14 cellular contexts compared by ENCODE assay signal in the genomic region with DNA sequence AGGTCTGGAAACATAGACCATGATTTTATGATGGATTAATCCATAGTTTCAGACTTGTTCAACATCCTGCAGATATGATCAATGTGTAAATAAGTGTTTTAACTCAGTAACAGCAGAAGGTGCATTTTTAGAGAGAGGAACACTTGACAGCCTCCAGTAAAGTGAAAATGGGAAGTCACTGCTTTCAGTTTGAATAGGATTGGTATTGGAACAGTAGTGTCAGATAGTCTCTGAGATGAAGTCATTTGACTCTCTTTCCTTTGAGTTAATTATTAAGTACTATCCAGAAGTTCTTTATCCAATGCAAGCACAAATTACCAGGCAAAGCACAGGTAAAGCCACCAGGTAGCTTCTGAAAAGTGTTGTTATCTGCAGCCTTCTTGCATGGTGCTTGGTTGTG. TPM values are rescaled to one million over a fixed set of nuclear protein-coding genes. Genes with fewer than 3 reads are reported as not detected.
A peak's percentile ranks its signal among the peaks of the same experiment; 100 is the strongest.
DNase-seq lines count a peak whose midpoint lies in the region; ATAC-seq, FAIRE-seq and TF ChIP-seq lines count a peak whose summit lies in the region.
"Had no signal": no experiment of that assay in that cellular context is flagged by ENCODE, and none has a peak within 500 bp of the region (broad histone marks: within the 10 kb centered on the region; RNA-seq: fewer than 3 reads in every experiment).

No MANE protein-coding gene starts in this region.

- no peak for TF ChIP-seq POLR2A in HepG2 (IDR thresholded peaks at IDR 0.05; ENCODE audit: insufficient read depth in 1 of 2, low read depth in 2 of 2, low read length in 2 of 2)

- H3K27me3 Mint-ChIP-seq in activated naive CD4-positive, alpha-beta T cell treated with anti-CD3 and anti-CD28 coated beads for 36 hours (ENCODE audit: low read depth) = no peaks in the 10 kb centered on the region
- H3K27me3 Mint-ChIP-seq in activated CD8-positive, alpha-beta T cell treated with anti-CD3 and anti-CD28 coated beads for 36 hours = no peaks in the 10 kb centered on the region
- H3K27me3 Mint-ChIP-seq: activated naive CD4-positive, alpha-beta T cell treated with anti-CD3 and anti-CD28 coated beads, Interleukin-2, amount 50 U/mL, for 24 hours had no signal

- BruUV-seq in HepG2 (replicated peaks; lab: Mats Ljungman, UMichigan) = no TSS peak

- no peaks in the 10 kb centered on the region for H4K20me1 ChIP-seq in HepG2 (ENCODE audit: insufficient read depth, low read length)

- H3K4me2 ChIP-seq in HepG2 (ENCODE audit: low read depth, low read length) = no peak overlapping the region

- H3K9ac ChIP-seq in HepG2 (ENCODE audit: insufficient read depth, low read depth, low read length) = no peak overlapping the region

- no peak overlapping the region for H3K27ac Mint-ChIP-seq in activated naive CD4-positive, alpha-beta T cell treated with anti-CD3 and anti-CD28 coated beads for 36 hours
- H3K27ac Mint-ChIP-seq in activated CD8-positive, alpha-beta T cell treated with anti-CD3 and anti-CD28 coated beads for 36 hours = no peak overlapping the region
- H3K27ac Mint-ChIP-seq: activated naive CD4-positive, alpha-beta T cell treated with anti-CD3 and anti-CD28 coated beads, Interleukin-2, amount 50 U/mL, for 24 hours had no signal

- H3K79me2 ChIP-seq in HepG2 (ENCODE audit: insufficient read depth, low read length) = no peaks in the 10 kb centered on the region

- H3K4me1 ChIP-seq in HepG2 (ENCODE audit: insufficient read depth, low read length) = no peaks in the 10 kb centered on the region

- no peak overlapping the region for H3K27ac ChIP-seq in HepG2 (ENCODE audit: extremely low read length, insufficient read depth, low read length)

- H3K4me3 ChIP-seq in HepG2 (replicated peaks in 1 of 3; ENCODE audit: insufficient read depth in 1 of 3, low read depth in 2 of 3, low read length in 3 of 3) = no peak overlapping the region

- no peak overlapping the region for H3K4me3 Mint-ChIP-seq in activated naive CD4-positive, alpha-beta T cell treated with anti-CD3 and anti-CD28 coated beads for 36 hours
- no peak overlapping the region for H3K4me3 Mint-ChIP-seq in activated CD8-positive, alpha-beta T cell treated with anti-CD3 and anti-CD28 coated beads for 36 hours
- H3K4me3 Mint-ChIP-seq: activated naive CD4-positive, alpha-beta T cell treated with anti-CD3 and anti-CD28 coated beads, Interleukin-2, amount 50 U/mL, for 24 hours had no signal

- no peaks in the 10 kb centered on the region for H3K36me3 Mint-ChIP-seq in activated naive CD4-positive, alpha-beta T cell treated with anti-CD3 and anti-CD28 coated beads for 36 hours (ENCODE audit: low read depth)
- H3K36me3 Mint-ChIP-seq in activated CD8-positive, alpha-beta T cell treated with anti-CD3 and anti-CD28 coated beads for 36 hours (ENCODE audit: low read depth) = no peaks in the 10 kb centered on the region
- H3K36me3 Mint-ChIP-seq: activated naive CD4-positive, alpha-beta T cell treated with anti-CD3 and anti-CD28 coated beads, Interleukin-2, amount 50 U/mL, for 24 hours had no signal

- TF ChIP-seq EP300 in HepG2 (IDR thresholded peaks at IDR 0.05; ENCODE audit: low read depth in 2 of 2, low read length in 2 of 2) (no peak), HepG2 (CRISPR knock-in tag; IDR thresholded peaks at IDR 0.05; ENCODE audit: borderline replicate concordance) (no peak)

- FAIRE-seq in HepG2 (lab: Jason Lieb, UNC) = no peak
- FAIRE-seq: G401.6 had no signal

- H3K27me3 ChIP-seq in HepG2 (ENCODE audit: control insufficient read depth in 1 of 2, insufficient read depth in 2 of 2, low read length in 2 of 2) = no peaks in the 10 kb centered on the region

- TF ChIP-seq RAD21 in HepG2 (CRISPR knock-in tag; IDR thresholded peaks at IDR 0.05) = no peak

- DNase-seq in GM13977 (ENCODE audit: low spot score) (peak; percentile 18), HepG2 (ENCODE audit: low spot score) (no peak), DMS 273 treated with DMSO at 0.1 percent for 48 hours (lab: John Stamatoyannopoulos, UW) (no peak)
- no peak for DNase-seq in activated naive CD4-positive, alpha-beta T cell treated with anti-CD3 and anti-CD28 coated beads for 36 hours
- DNase-seq in activated CD8-positive, alpha-beta T cell treated with anti-CD3 and anti-CD28 coated beads for 36 hours = no peak
- DNase-seq: activated CD4-positive, alpha-beta T cell treated with anti-CD3 and anti-CD28 coated beads, Interleukin-2, amount 50 U/mL, for 1 hour; AML-193; kidney glomerular epithelial cell; NCI-H526 had no signal

- no peak overlapping the region for H2AFZ ChIP-seq in HepG2 (ENCODE audit: low read length)

- ATAC-seq in GM19395 (IDR thresholded peaks at IDR 0.05; ENCODE audit: unreplicated experiment) (peak; percentile 85), HG02852 (IDR thresholded peaks at IDR 0.05; ENCODE audit: unreplicated experiment) (peak; percentile 97), HG03520 (IDR thresholded peaks at IDR 0.05; ENCODE audit: unreplicated experiment) (peak; percentile 92), HepG2 (no peak)
- no peak for ATAC-seq in activated CD8-positive, alpha-beta T cell treated with anti-CD3 and anti-CD28 coated beads for 36 hours

- no peaks in the 10 kb centered on the region for H3K4me1 Mint-ChIP-seq in activated naive CD4-positive, alpha-beta T cell treated with anti-CD3 and anti-CD28 coated beads for 36 hours (ENCODE audit: low read depth)
- H3K4me1 Mint-ChIP-seq in activated CD8-positive, alpha-beta T cell treated with anti-CD3 and anti-CD28 coated beads for 36 hours (ENCODE audit: low read depth) = no peaks in the 10 kb centered on the region
- H3K4me1 Mint-ChIP-seq: activated naive CD4-positive, alpha-beta T cell treated with anti-CD3 and anti-CD28 coated beads, Interleukin-2, amount 50 U/mL, for 24 hours had no signal

- in situ Hi-C loops in GM13977 (cut with MboI; ENCODE audit: low pct_unique_long_range_greater_than_20kb, low sequenced_read_pairs, unreplicated experiment) = no loop called here
- in situ Hi-C loops in HepG2 (cut with HindIII; ENCODE audit: extremely low pct_ligation_motif_present, low pct_unique_long_range_greater_than_20kb) = no loop called here

- no peaks in the 10 kb centered on the region for H3K36me3 ChIP-seq in HepG2 (replicated peaks in 1 of 2; ENCODE audit: control insufficient read depth in 1 of 2, insufficient read depth in 2 of 2, low read length in 2 of 2)

- intact Hi-C loops in activated naive CD4-positive, alpha-beta T cell treated with anti-CD3 and anti-CD28 coated beads for 36 hours (cut with micrococcal nuclease) = no loop called here
- intact Hi-C loops in activated CD8-positive, alpha-beta T cell treated with anti-CD3 and anti-CD28 coated beads for 36 hours (cut with micrococcal nuclease) = no loop called here
- intact Hi-C loops in HepG2 (cut with micrococcal nuclease; ENCODE audit: unreplicated experiment) = no loop called here

- no peaks in the 10 kb centered on the region for H3K9me3 Mint-ChIP-seq in activated naive CD4-positive, alpha-beta T cell treated with anti-CD3 and anti-CD28 coated beads for 36 hours
- H3K9me3 Mint-ChIP-seq in activated CD8-positive, alpha-beta T cell treated with anti-CD3 and anti-CD28 coated beads for 36 hours = no peaks in the 10 kb centered on the region
- H3K9me3 Mint-ChIP-seq: activated naive CD4-positive, alpha-beta T cell treated with anti-CD3 and anti-CD28 coated beads, Interleukin-2, amount 50 U/mL, for 24 hours had no signal

- H3K9me3 ChIP-seq in HepG2 (ENCODE audit: low read length) = no peaks in the 10 kb centered on the region

- CTCF ChIA-PET in activated naive CD4-positive, alpha-beta T cell treated with anti-CD3 and anti-CD28 coated beads for 36 hours (lab: Charles Lee) = no interaction called here
- CTCF ChIA-PET in activated CD8-positive, alpha-beta T cell treated with anti-CD3 and anti-CD28 coated beads for 36 hours (lab: Charles Lee) = no interaction called here
- CTCF ChIA-PET in HepG2 (lab: Yijun Ruan, JAX; ENCODE audit: low intra/inter-chr PET ratio, low total read pairs) = no interaction called here

- POLR2A ChIA-PET in activated CD8-positive, alpha-beta T cell treated with anti-CD3 and anti-CD28 coated beads for 36 hours (lab: Charles Lee) = no interaction called here
- POLR2A ChIA-PET in HepG2 (lab: Yijun Ruan, JAX) = no interaction called here

- TF ChIP-seq CTCF in GM13977 (IDR thresholded peaks at IDR 0.05; ENCODE audit: extremely low read depth, insufficient read depth, missing control alignments) (no peak), HepG2 (CRISPR knock-in tag; IDR thresholded peaks at IDR 0.05) (no peak)
- TF ChIP-seq CTCF in activated CD8-positive, alpha-beta T cell treated with anti-CD3 and anti-CD28 coated beads for 36 hours (IDR thresholded peaks at IDR 0.05) = no peak

TF ChIP-seq in HepG2, 621 proteins besides CTCF, POLR2A, EP300 and RAD21 (continues in another document):
- no peak for TF ChIP-seq NCOR1 (IDR thresholded peaks at IDR 0.05; ENCODE audit: borderline replicate concordance, low read length)
- no peak for TF ChIP-seq ZNF749 (CRISPR knock-in tag; IDR thresholded peaks at IDR 0.05; ENCODE audit: borderline replicate concordance)

RNA-seq across cellular contexts. Expression of a gene that starts 14.5 kb away (rescaled TPM):
- total RNA-seq in activated naive CD4-positive, alpha-beta T cell treated with anti-CD3 and anti-CD28 coated beads for 36 hours = not detected
- not detected for total RNA-seq in activated CD8-positive, alpha-beta T cell treated with anti-CD3 and anti-CD28 coated beads for 36 hours
- total RNA-seq in HepG2 (2016; rRNA removed; fragmentation: Illumina TruSeq; extraction: Trizol) = 0.18 and 0.51 TPM in 2 replicates
- under 0.01 and 0.10 TPM in 2 replicates for total RNA-seq in HepG2 (2016; cell fraction: cytosol; rRNA removed; fragmentation: Illumina TruSeq; extraction: Trizol; ENCODE audit: low read depth)
- 0.19 and 0.48 TPM in 2 replicates for total RNA-seq in HepG2 (2016; cell fraction: insoluble cytoplasmic fraction; rRNA removed; fragmentation: Illumina TruSeq; extraction: Trizol)
- 0.15 TPM in 1 of 2 replicates, not detected in the other for total RNA-seq in HepG2 (2016; cell fraction: membrane; rRNA removed; fragmentation: Illumina TruSeq; extraction: Trizol)
- total RNA-seq in HepG2 (2016; cell fraction: nucleus; rRNA removed; fragmentation: Illumina TruSeq; extraction: Trizol) = 0.28 and 0.37 TPM in 2 replicates
- polyA plus RNA-seq in HepG2 (2011; rRNA removed) = 0.01 and 0.14 TPM in 2 replicates
- polyA plus RNA-seq in HepG2 (2011; cell fraction: cytosol; rRNA removed) = 0.04 TPM in 2 replicates
- 0.03 TPM in 1 of 2 replicates, not detected in the other for polyA plus RNA-seq in HepG2 (2011; cell fraction: nucleus; rRNA removed)
- polyA plus RNA-seq in HepG2 (2012) = not detected in 2 replicates
- polyA plus RNA-seq in HepG2 (2016; cell fraction: cytosol; fragmentation: Illumina TruSeq; extraction: Trizol; ENCODE audit: low read depth) = not detected in 2 replicates
- polyA plus RNA-seq in HepG2 (2016; cell fraction: insoluble cytoplasmic fraction; fragmentation: Illumina TruSeq; extraction: Trizol; ENCODE audit: low read depth) = 0.10 TPM in 1 of 2 replicates, not detected in the other
- polyA plus RNA-seq in HepG2 (2016; cell fraction: membrane; fragmentation: Illumina TruSeq; extraction: Trizol; ENCODE audit: low read depth) = not detected in 2 replicates
- polyA plus RNA-seq in HepG2 (2016; cell fraction: nucleus; fragmentation: Illumina TruSeq; extraction: Trizol; ENCODE audit: insufficient read depth, low read depth) = 0.16 TPM in 1 of 2 replicates, not detected in the other
- 0.98 TPM in 1 of 2 replicates, not detected in the other for polyA minus RNA-seq in HepG2 (2011; rRNA and poly(A)+ RNA removed; ENCODE audit: low replicate concordance)
- 0.10 TPM in 1 of 2 replicates, not detected in the other for polyA minus RNA-seq in HepG2 (2011; cell fraction: cytosol; rRNA and poly(A)+ RNA removed)
- 0.37 and 0.90 TPM in 2 replicates for polyA minus RNA-seq in HepG2 (2011; cell fraction: nucleus; rRNA and poly(A)+ RNA removed)

Comparison
In these comparisons a context has a peak if more than half of its experiments do, and no peak if none do; other contexts are left out.
1. ATAC-seq: peak in GM19395 (single experiment), HG02852 (single experiment) and HG03520 (single experiment); none in activated CD8-positive, alpha-beta T cell treated with anti-CD3 and anti-CD28 coated beads for 36 hours (single experiment) and HepG2 (single experiment).